Comparison of ENCODE assay signal across 1 cellular context in genomic region chr11:9613118-9613829, GRCh38.
TF ChIP-seq lines count a peak whose summit lies in the region.

No MANE protein-coding gene starts in this region.

TF ChIP-seq in K562, 482 proteins besides CTCF, POLR2A, EP300 and RAD21 (continued from another document and continues in another):
- TF ChIP-seq ZBTB40 (IDR thresholded peaks at IDR 0.05) = no peak
- no peak for TF ChIP-seq ZBTB40 (CRISPR knock-in tag; IDR thresholded peaks at IDR 0.05)
- peak; percentile 53 to 84 for TF ChIP-seq MAZ (CRISPR knock-in tag; conservative IDR thresholded peaks at IDR 0.05 in 1 of 2, IDR thresholded peaks at IDR 0.05 in 1 of 2)
- TF ChIP-seq ZNF174 (CRISPR knock-in tag; IDR thresholded peaks at IDR 0.05) = no peak
- TF ChIP-seq KDM4B (IDR thresholded peaks at IDR 0.05; ENCODE audit: borderline replicate concordance in 2 of 2, low read depth in 1 of 2) = no peak
- TF ChIP-seq CGGBP1 (CRISPR knock-in tag; IDR thresholded peaks at IDR 0.05) = no peak
- TF ChIP-seq NUFIP1 (IDR thresholded peaks at IDR 0.05; ENCODE audit: partially characterized antibody) = no peak
- TF ChIP-seq ZNF717 (CRISPR knock-in tag; IDR thresholded peaks at IDR 0.05) = no peak
- no peak for TF ChIP-seq HMG20A (CRISPR knock-in tag; conservative IDR thresholded peaks at IDR 0.05)
- no peak for TF ChIP-seq TRIM25 (IDR thresholded peaks at IDR 0.05; ENCODE audit: borderline replicate concordance)
- TF ChIP-seq NR1H2 (CRISPR knock-in tag; IDR thresholded peaks at IDR 0.05) = 0 out of 2 replicates have a peak, but pooled peaks have one; percentile 67
- no peak for TF ChIP-seq U2AF2 (optimal IDR thresholded peaks at IDR 0.05; ENCODE audit: low read depth, low read length)
- TF ChIP-seq ZNF124 (CRISPR knock-in tag; IDR thresholded peaks at IDR 0.05) = no peak
- TF ChIP-seq NCOA1 (IDR thresholded peaks at IDR 0.05; ENCODE audit: low read depth) = peak; percentile 13; the same call in 1 of the 2 replicates
- TF ChIP-seq E4F1 (CRISPR knock-in tag; IDR thresholded peaks at IDR 0.05; ENCODE audit: borderline replicate concordance) = no peak
- no peak for TF ChIP-seq BCL6 (CRISPR knock-in tag; IDR thresholded peaks at IDR 0.05)
- TF ChIP-seq OTX1 (CRISPR knock-in tag; IDR thresholded peaks at IDR 0.05) = no peak
- TF ChIP-seq ZBTB33 (CRISPR knock-in tag; IDR thresholded peaks at IDR 0.05) = peak; percentile 56; the same call in 1 of the 2 replicates
- TF ChIP-seq ELK3 (CRISPR knock-in tag; IDR thresholded peaks at IDR 0.05) = no peak
- TF ChIP-seq CREB1 (IDR thresholded peaks at IDR 0.05) = no peak
- no peak for TF ChIP-seq CREB1 (CRISPR knock-in tag; IDR thresholded peaks at IDR 0.05)
- TF ChIP-seq NFXL1 (CRISPR knock-in tag; IDR thresholded peaks at IDR 0.05) = no peak
- TF ChIP-seq HEY1 (CRISPR knock-in tag; IDR thresholded peaks at IDR 0.05; ENCODE audit: borderline replicate concordance) = no peak
- TF ChIP-seq ELF2 (CRISPR knock-in tag; IDR thresholded peaks at IDR 0.05) = no peak
- no peak for TF ChIP-seq PHB2 (IDR thresholded peaks at IDR 0.05; ENCODE audit: low read depth)
- TF ChIP-seq E2F6 (IDR thresholded peaks at IDR 0.05; ENCODE audit: borderline replicate concordance in 1 of 2, extremely low read depth in 1 of 2, insufficient read depth in 1 of 2, insufficient read length in 1 of 2, low read depth in 1 of 2, low read length in 1 of 2, poor library complexity in 1 of 2, severe bottlenecking in 1 of 2) = peak in 1 of 2 experiments; percentile 42
- TF ChIP-seq CEBPZ (IDR thresholded peaks at IDR 0.05; ENCODE audit: borderline replicate concordance, low read depth, low read length) = no peak
- peak; percentile 43; the same call in 1 of the 2 replicates for TF ChIP-seq GABPB1 (CRISPR knock-in tag; IDR thresholded peaks at IDR 0.05)
- TF ChIP-seq CBX3 (IDR thresholded peaks at IDR 0.05; ENCODE audit: borderline replicate concordance in 1 of 2, low read length in 2 of 2) = peak in 1 of 2 experiments; percentile 20; a peak in 1 of 3 replicates
- TF ChIP-seq ZNF695 (CRISPR knock-in tag; IDR thresholded peaks at IDR 0.05) = no peak
- TF ChIP-seq NR3C1 (CRISPR knock-in tag; IDR thresholded peaks at IDR 0.05) = no peak
- no peak for TF ChIP-seq PBX2 (CRISPR knock-in tag; IDR thresholded peaks at IDR 0.05; ENCODE audit: low read depth)
- no peak for TF ChIP-seq PBX2 (tag; conservative IDR thresholded peaks at IDR 0.05; ENCODE audit: low read depth)
